Comparison of ENCODE assay signal across 22 cellular contexts in the genomic region with DNA sequence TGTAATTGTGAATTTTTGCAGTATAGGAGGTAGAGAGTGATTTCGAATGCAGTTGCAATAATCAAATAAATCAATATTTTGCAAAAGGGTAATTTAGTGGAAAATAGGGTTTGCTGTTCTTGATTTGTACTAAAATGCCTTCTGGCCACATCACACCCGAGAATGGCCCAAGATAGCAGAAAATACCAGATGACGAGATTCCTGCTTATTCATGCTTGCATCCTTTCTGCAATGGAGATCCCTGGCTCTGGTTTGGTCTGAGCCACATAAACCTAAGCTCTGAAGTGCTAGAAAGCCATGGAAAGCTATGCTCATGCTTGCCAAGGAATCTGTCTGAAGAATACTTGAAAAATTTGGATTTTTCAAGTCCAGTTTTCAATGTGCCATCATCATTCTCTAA.
A peak's percentile ranks its signal among the peaks of the same experiment; 100 is the strongest.
DNase-seq lines count a peak whose midpoint lies in the region; ATAC-seq and TF ChIP-seq lines count a peak whose summit lies in the region.
"Had no signal": no experiment of that assay in that cellular context is flagged by ENCODE, and none has a peak within 500 bp of the region (broad histone marks: within the 10 kb centered on the region; RNA-seq: fewer than 3 reads in every experiment).

No MANE protein-coding gene starts in this region.

- no peak for ATAC-seq in HG03139 (IDR thresholded peaks at IDR 0.05; ENCODE audit: unreplicated experiment)
- no peak for ATAC-seq in HG03469 (IDR thresholded peaks at IDR 0.05; ENCODE audit: unreplicated experiment)
- ATAC-seq: K562, psoas muscle had no signal

- H3K4me1 ChIP-seq in NT2/D1 (ENCODE audit: insufficient read depth, insufficient read length): no peaks in the 10 kb centered on the region
- peaks cover 34% of the 10 kb centered on the region for H3K4me1 ChIP-seq in neural progenitor cell
- H3K4me1 ChIP-seq: psoas muscle had no signal

- no peaks in the 10 kb centered on the region for H3K79me2 ChIP-seq in neural progenitor cell (ENCODE audit: low read depth)

- DNase-seq in H4 (ENCODE audit: low spot score) (peak; percentile 26), NT2/D1 (ENCODE audit: low read depth, low spot score) (peak; percentile 30), glomerular visceral epithelial cell (ENCODE audit: extremely low spot score) (peak; percentile 79), neural progenitor cell (ENCODE audit: low spot score) (peak; percentile 35)
- DNase-seq in activated naive CD4-positive, alpha-beta T cell treated with anti-CD3 and anti-CD28 coated beads for 36 hours: no peak
- DNase-seq: activated gamma-delta T cell treated with Interleukin-2 at 50 U/mL for 16 hours; AML-193; amygdala; cerebellar nuclear complex; effector memory CD4-positive, alpha-beta T cell; GDM1; NCI-H187; psoas muscle; stimulated activated CD4-positive, alpha-beta T cell treated with anti-CD3 and anti-CD28 coated beads, Interleukin-4, amount 100 ng/mL, for 24 hours; stomach; SW 1271 had no signal

- H3K4me3 Mint-ChIP-seq in neural progenitor cell: no peak overlapping the region
- H3K4me3 Mint-ChIP-seq in activated naive CD4-positive, alpha-beta T cell treated with anti-CD3 and anti-CD28 coated beads for 36 hours: no peak overlapping the region
- H3K4me3 Mint-ChIP-seq: memory B cell, nephron, type B pancreatic cell had no signal

- H3K4me3 ChIP-seq in NT2/D1 (ENCODE audit: insufficient read length, low read depth) (no peak overlapping the region), neural progenitor cell (no peak overlapping the region)
- H3K4me3 ChIP-seq: K562, psoas muscle, stomach had no signal

- H3K9me3 ChIP-seq in NT2/D1 (ENCODE audit: insufficient read depth, low read length) (peaks cover 5% of the 10 kb centered on the region; the same call in 1 of the 2 replicates), neural progenitor cell (ENCODE audit: low read depth) (no peaks in the 10 kb centered on the region)
- H3K9me3 ChIP-seq: psoas muscle, stomach had no signal

- peaks cover 13% of the 10 kb centered on the region for H3K9me3 Mint-ChIP-seq in neural progenitor cell
- H3K9me3 Mint-ChIP-seq in activated naive CD4-positive, alpha-beta T cell treated with anti-CD3 and anti-CD28 coated beads for 36 hours: no peaks in the 10 kb centered on the region
- H3K9me3 Mint-ChIP-seq: nephron had no signal

- peaks cover 58% of the 10 kb centered on the region for H3K4me1 Mint-ChIP-seq in neural progenitor cell
- H3K4me1 Mint-ChIP-seq in activated naive CD4-positive, alpha-beta T cell treated with anti-CD3 and anti-CD28 coated beads for 36 hours (ENCODE audit: low read depth): no peaks in the 10 kb centered on the region
- H3K4me1 Mint-ChIP-seq: memory B cell, nephron had no signal

- peak overlapping the region; percentile 80 for H3K27ac ChIP-seq in neural progenitor cell
- H3K27ac ChIP-seq: psoas muscle, stomach had no signal

- peaks cover 4% of the 10 kb centered on the region for H3K36me3 Mint-ChIP-seq in neural progenitor cell
- H3K36me3 Mint-ChIP-seq in activated naive CD4-positive, alpha-beta T cell treated with anti-CD3 and anti-CD28 coated beads for 36 hours (ENCODE audit: low read depth): no peaks in the 10 kb centered on the region
- H3K36me3 Mint-ChIP-seq: memory B cell, type B pancreatic cell had no signal

- H3K27me3 Mint-ChIP-seq in neural progenitor cell (ENCODE audit: insufficient read depth, low read depth): peaks cover 7% of the 10 kb centered on the region
- no peaks in the 10 kb centered on the region for H3K27me3 Mint-ChIP-seq in activated naive CD4-positive, alpha-beta T cell treated with anti-CD3 and anti-CD28 coated beads for 36 hours (ENCODE audit: low read depth)
- H3K27me3 Mint-ChIP-seq: memory B cell, type B pancreatic cell had no signal

- no peaks in the 10 kb centered on the region for H3K27me3 ChIP-seq in NT2/D1 (ENCODE audit: insufficient read depth, insufficient read length)
- no peaks in the 10 kb centered on the region for H3K27me3 ChIP-seq in neural progenitor cell
- H3K27me3 ChIP-seq: stomach had no signal

- H2AFZ ChIP-seq in neural progenitor cell (replicated peaks): no peak overlapping the region

- peaks cover 30% of the 10 kb centered on the region for H3F3A ChIP-seq in neural progenitor cell (ENCODE audit: low read depth)

- intact Hi-C loops in activated naive CD4-positive, alpha-beta T cell treated with anti-CD3 and anti-CD28 coated beads for 36 hours (cut with micrococcal nuclease): no loop called here

- TF ChIP-seq CTCF in neural progenitor cell (IDR thresholded peaks at IDR 0.05): no peak

- H3K4me2 ChIP-seq in neural progenitor cell: peak overlapping the region; percentile 67

- H3K27ac Mint-ChIP-seq in neural progenitor cell: peak overlapping the region; percentile 90
- no peak overlapping the region for H3K27ac Mint-ChIP-seq in activated naive CD4-positive, alpha-beta T cell treated with anti-CD3 and anti-CD28 coated beads for 36 hours
- H3K27ac Mint-ChIP-seq: memory B cell, type B pancreatic cell had no signal

- H3K9ac ChIP-seq in NT2/D1 (ENCODE audit: insufficient read length, low read depth) (no peak overlapping the region), neural progenitor cell (no peak overlapping the region)

- H3K36me3 ChIP-seq in NT2/D1 (ENCODE audit: insufficient read depth, insufficient read length, low read length) (no peaks in the 10 kb centered on the region), neural progenitor cell (no peaks in the 10 kb centered on the region)
- H3K36me3 ChIP-seq: stomach had no signal

- CTCF ChIA-PET in activated naive CD4-positive, alpha-beta T cell treated with anti-CD3 and anti-CD28 coated beads for 36 hours (lab: Charles Lee): no interaction called here

- no peaks in the 10 kb centered on the region for H4K20me1 ChIP-seq in neural progenitor cell (ENCODE audit: low read depth)
